Comparison of ENCODE assay signal across 1 cellular context in genomic region chr17:14303343-14304221, GRCh38.
TF ChIP-seq lines count a peak whose summit lies in the region.

No MANE protein-coding gene starts in this region.

TF ChIP-seq in neural cell, 6 proteins besides CTCF, POLR2A, EP300 and RAD21 (continued from another document):
- TF ChIP-seq REST (IDR thresholded peaks at IDR 0.05; ENCODE audit: borderline replicate concordance) = no peak
